9 cellular contexts compared by ENCODE assay signal in the genomic region with DNA sequence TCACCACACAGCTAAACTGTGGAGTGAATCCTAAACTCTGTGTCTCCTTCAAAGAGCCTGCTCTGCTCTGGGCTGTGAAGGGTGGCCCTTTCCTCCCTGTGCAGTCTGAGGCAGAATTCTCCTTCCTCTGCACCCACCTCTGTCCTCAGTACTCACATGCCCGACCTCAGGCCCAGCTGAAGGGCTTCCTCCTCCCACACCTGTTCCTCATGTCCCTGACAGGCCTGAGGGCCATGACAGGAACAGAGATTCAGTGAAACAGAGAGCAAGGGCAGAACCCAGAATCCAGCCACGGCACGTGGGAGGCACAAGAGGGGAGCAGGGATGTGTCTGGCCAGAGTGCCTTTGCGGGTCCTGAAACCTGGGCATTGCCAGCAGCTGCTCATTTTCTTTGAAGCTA.
A peak's percentile ranks its signal among the peaks of the same experiment; 100 is the strongest.
DNase-seq lines count a peak whose midpoint lies in the region; ATAC-seq and TF ChIP-seq lines count a peak whose summit lies in the region.
"Had no signal": no experiment of that assay in that cellular context is flagged by ENCODE, and none has a peak within 500 bp of the region (broad histone marks: within the 10 kb centered on the region; RNA-seq: fewer than 3 reads in every experiment).

No MANE protein-coding gene starts in this region.

- H3K4me3 Mint-ChIP-seq in memory B cell: no peak overlapping the region

- peak; percentile 58 for ATAC-seq in GM21381 (IDR thresholded peaks at IDR 0.05; ENCODE audit: unreplicated experiment)
- ATAC-seq in HG03378 (IDR thresholded peaks at IDR 0.05; ENCODE audit: unreplicated experiment): peak; percentile 58
- peak; percentile 23 for ATAC-seq in memory B cell (ENCODE audit: low read depth)

- H3K36me3 Mint-ChIP-seq in memory B cell: peaks cover 2% of the 10 kb centered on the region

- peaks cover 2% of the 10 kb centered on the region for H3K9me3 Mint-ChIP-seq in memory B cell

- no peaks in the 10 kb centered on the region for H3K27me3 Mint-ChIP-seq in memory B cell

- POLR2A ChIA-PET in GM10248 (lab: Yijun Ruan, JAX): interaction anchor here (1.4 kb wide), 1 partner anchor 10 kb away, joined by 5 read pairs; no protein-coding TSS in a partner anchor

- no peak overlapping the region for H3K27ac Mint-ChIP-seq in memory B cell

- CTCF ChIA-PET in GM10248 (lab: Yijun Ruan, JAX): interaction anchor here (1.0 to 4.1 kb wide), 8 partner anchors 9 to 84 kb away, joined by 4 to 67 read pairs (median 9); a partner anchor contains a TSS

- TF ChIP-seq CTCF in GM10248 (IDR thresholded peaks at IDR 0.05; ENCODE audit: control extremely low read depth, extremely low read depth, low read depth, missing control alignments): no peak

- H3K4me1 Mint-ChIP-seq in memory B cell: peaks cover 28% of the 10 kb centered on the region

- DNase-seq in GM10248 (ENCODE audit: extremely low spot score) (peak; percentile 47), memory B cell (ENCODE audit: low spot score in 2 of 2) (no peak), NCI-H1092 treated with DMSO at 0.1 percent for 48 hours (lab: John Stamatoyannopoulos, UW) (no peak), NCI-H2107 treated with DMSO at 0.1 percent for 48 hours (lab: John Stamatoyannopoulos, UW; ENCODE audit: unreplicated experiment) (no peak), ecto neural progenitor cell (ENCODE audit: low spot score) (no peak)
- DNase-seq in activated CD8-positive, alpha-beta memory T cell treated with anti-CD3 and anti-CD28 coated beads, Interleukin-2, amount 50 U/mL, for 48 hours: no peak
- DNase-seq: effector CD4-positive, alpha-beta T cell had no signal
